Comparison of ENCODE assay signal across 13 cellular contexts in the genomic region with DNA sequence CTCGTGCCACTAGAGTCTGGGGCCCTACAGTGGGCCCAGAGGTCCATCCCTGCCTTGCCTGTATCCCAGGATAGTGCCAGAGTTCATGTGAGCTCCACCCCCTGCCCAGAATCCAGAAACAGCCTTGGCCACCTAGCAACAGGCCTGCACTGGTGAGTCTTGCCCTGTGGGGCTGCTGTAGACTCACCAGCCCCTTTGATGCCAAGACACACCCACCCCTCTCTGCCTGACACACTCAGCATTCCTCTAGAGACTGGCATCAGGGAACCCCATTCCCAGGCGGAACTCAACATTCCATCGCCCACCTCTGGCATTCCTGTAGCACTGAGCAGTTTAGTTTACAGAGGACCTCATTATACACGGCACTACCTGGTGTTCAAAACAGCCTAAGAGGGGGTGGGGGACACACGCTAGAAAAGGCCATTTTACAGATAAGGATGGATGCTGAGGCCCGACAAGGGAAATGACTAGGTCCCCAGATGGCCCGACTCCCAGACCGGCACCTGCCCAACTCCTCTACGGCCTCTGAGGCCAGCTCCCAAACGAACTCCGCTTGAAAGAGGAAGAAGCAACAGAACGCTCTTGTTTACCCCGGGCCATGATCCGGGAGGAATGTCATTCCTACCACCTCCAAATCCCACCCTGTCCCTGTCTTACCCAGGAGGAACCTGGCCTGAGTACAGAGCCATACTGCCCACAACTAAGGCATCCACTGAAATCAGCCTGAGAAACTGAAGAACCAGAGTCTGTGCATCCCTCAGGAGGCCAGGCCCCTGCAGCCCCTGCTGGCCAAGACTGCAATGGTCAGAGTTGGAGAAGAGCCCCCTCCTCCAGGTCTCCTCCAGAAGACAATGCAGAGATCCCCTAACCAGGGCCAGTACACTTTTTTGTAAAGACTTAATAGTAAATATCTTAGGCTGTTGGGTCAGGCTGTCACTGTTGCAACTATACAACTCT.
A peak's percentile ranks its signal among the peaks of the same experiment; 100 is the strongest.
DNase-seq lines count a peak whose midpoint lies in the region; ATAC-seq, FAIRE-seq and TF ChIP-seq lines count a peak whose summit lies in the region.
"Had no signal": no experiment of that assay in that cellular context is flagged by ENCODE, and none has a peak within 500 bp of the region (broad histone marks: within the 10 kb centered on the region; RNA-seq: fewer than 3 reads in every experiment).

No MANE protein-coding gene starts in this region.

- no peaks in the 10 kb centered on the region for H3K4me1 Mint-ChIP-seq in CD4-positive, alpha-beta T cell (ENCODE audit: low read depth)
- H3K4me1 Mint-ChIP-seq: activated B cell treated with CpG ODN at 0.5 μM for 24 hours had no signal

- H3K4me3 ChIP-seq in BE2C (ENCODE audit: low read depth, low read length) (no peak overlapping the region), adipocyte (ENCODE audit: low read length) (no peak overlapping the region)

- no peak overlapping the region for H3K27ac Mint-ChIP-seq in CD4-positive, alpha-beta T cell
- H3K27ac Mint-ChIP-seq: activated B cell treated with CpG ODN at 0.5 μM for 24 hours; activated T-helper 1 cell treated with anti-CD3 and anti-CD28 coated beads, Interleukin-12 subunit alpha, Interleukin-12 subunit beta, Interleukin-2, Interleukin-4 antibody, amounts not matched to agents 30 ng/mL and 10 ng/mL and 1 ng/mL, durations not matched to agents 14 hours and 24 hours and 36 hours; CD8-positive, alpha-beta T cell had no signal

- H3K27me3 Mint-ChIP-seq in CD4-positive, alpha-beta T cell: no peaks in the 10 kb centered on the region
- H3K27me3 Mint-ChIP-seq: activated B cell treated with CpG ODN at 0.5 μM for 24 hours had no signal

- H3K36me3 ChIP-seq in BE2C (peaks cover 13% of the 10 kb centered on the region), adipocyte (ENCODE audit: control insufficient read depth, insufficient read depth, low read length, severe bottlenecking) (peaks cover 74% of the 10 kb centered on the region)
- H3K36me3 ChIP-seq: neutrophil had no signal

- H3K9me3 ChIP-seq in BE2C: no peaks in the 10 kb centered on the region
- H3K9me3 ChIP-seq in adipocyte (ENCODE audit: control insufficient read depth, low read length): no peaks in the 10 kb centered on the region
- H3K9me3 ChIP-seq in CD4-positive, alpha-beta T cell (ENCODE audit: control insufficient read depth, low read length): no peaks in the 10 kb centered on the region
- H3K9me3 ChIP-seq: neutrophil had no signal

- intact Hi-C loops in CD4-positive, alpha-beta T cell (cut with DNase I, micrococcal nuclease): no loop called here

- TF ChIP-seq CTCF in BE2C (IDR thresholded peaks at IDR 0.05; ENCODE audit: low read depth, low read length): 0 out of 2 replicates have a peak, but pooled peaks have one; percentile 3
- TF ChIP-seq CTCF in foreskin keratinocyte (conservative IDR thresholded peaks at IDR 0.05): no peak
- TF ChIP-seq CTCF in CD4-positive, alpha-beta T cell (IDR thresholded peaks at IDR 0.05): no peak

- H3K9me3 Mint-ChIP-seq in CD4-positive, alpha-beta T cell: no peaks in the 10 kb centered on the region
- H3K9me3 Mint-ChIP-seq: activated B cell treated with CpG ODN at 0.5 μM for 24 hours; activated T-helper 1 cell treated with anti-CD3 and anti-CD28 coated beads, Interleukin-12 subunit alpha, Interleukin-12 subunit beta, Interleukin-2, Interleukin-4 antibody, amounts not matched to agents 30 ng/mL and 10 ng/mL and 1 ng/mL, durations not matched to agents 14 hours and 24 hours and 36 hours; CD8-positive, alpha-beta T cell had no signal

- ATAC-seq in foreskin keratinocyte: peak; percentile 66
- no peak for ATAC-seq in CD4-positive, alpha-beta T cell (ENCODE audit: poor library complexity)
- ATAC-seq: CD8-positive, alpha-beta T cell had no signal

- H3K9ac ChIP-seq in adipocyte (ENCODE audit: low read length): no peak overlapping the region

- H3K27me3 ChIP-seq in BE2C (no peaks in the 10 kb centered on the region), adipocyte (replicated peaks; ENCODE audit: control insufficient read depth, insufficient read depth, low read length) (no peaks in the 10 kb centered on the region), foreskin keratinocyte (peaks cover 17% of the 10 kb centered on the region)
- H3K27me3 ChIP-seq in CD4-positive, alpha-beta T cell (ENCODE audit: control insufficient read depth, insufficient read depth, low read length): no peaks in the 10 kb centered on the region
- H3K27me3 ChIP-seq: neutrophil had no signal

- no peaks in the 10 kb centered on the region for H3K4me1 ChIP-seq in BE2C
- peaks cover 20% of the 10 kb centered on the region for H3K4me1 ChIP-seq in adipocyte (ENCODE audit: control insufficient read depth, insufficient read depth, low read length)
- no peaks in the 10 kb centered on the region for H3K4me1 ChIP-seq in foreskin keratinocyte

- DNase-seq in BE2C: no peak
- DNase-seq in adipocyte (ENCODE audit: low read depth): peak; percentile 18
- peak in 1 of 2 donors; percentile 46 for DNase-seq in foreskin keratinocyte
- DNase-seq in renal cortical epithelial cell (ENCODE audit: low read depth): peak; percentile 92
- no peak for DNase-seq in epidermal melanocyte (ENCODE audit: insufficient read length, low spot score)
- DNase-seq in occipital lobe (lab: John Stamatoyannopoulos, UW): no peak
- no peak for DNase-seq in CD4-positive, alpha-beta T cell
- DNase-seq in RCC 7860 (ENCODE audit: low spot score): no peak
- DNase-seq: activated B cell treated with CpG ODN at 0.5 μM for 24 hours; CD8-positive, alpha-beta T cell; NCI-H2171 had no signal

- no peak overlapping the region for H3K4me3 Mint-ChIP-seq in CD4-positive, alpha-beta T cell
- H3K4me3 Mint-ChIP-seq: activated B cell treated with CpG ODN at 0.5 μM for 24 hours; activated T-helper 1 cell treated with anti-CD3 and anti-CD28 coated beads, Interleukin-12 subunit alpha, Interleukin-12 subunit beta, Interleukin-2, Interleukin-4 antibody, amounts not matched to agents 30 ng/mL and 10 ng/mL and 1 ng/mL, durations not matched to agents 14 hours and 24 hours and 36 hours; CD8-positive, alpha-beta T cell had no signal

- no peak for FAIRE-seq in RCC 7860 (lab: Jason Lieb, UNC)

- no peaks in the 10 kb centered on the region for H3K36me3 Mint-ChIP-seq in CD4-positive, alpha-beta T cell (ENCODE audit: low read depth)
- H3K36me3 Mint-ChIP-seq: CD8-positive, alpha-beta T cell had no signal

- POLR2A ChIA-PET in CD4-positive, alpha-beta T cell (lab: Charles Lee): no interaction called here

- CTCF ChIA-PET in CD4-positive, alpha-beta T cell (lab: Charles Lee): no interaction called here

- no peak overlapping the region for H3K27ac ChIP-seq in foreskin keratinocyte
- H3K27ac ChIP-seq in CD4-positive, alpha-beta T cell (ENCODE audit: low read depth, low read length): no peak overlapping the region
- H3K27ac ChIP-seq: neutrophil had no signal

Comparison
In these comparisons a context has a peak if more than half of its experiments do, and no peak if none do; other contexts are left out.
1. DNase-seq: peak in adipocyte (single experiment) and renal cortical epithelial cell (single experiment); none in BE2C (single experiment), epidermal melanocyte (single experiment), occipital lobe (single experiment), CD4-positive, alpha-beta T cell (0 of 10) and RCC 7860 (single experiment).